ENCODE assay signal across 9 cellular contexts in genomic region chr9:2228132-2228531, GRCh38.
DNase-seq lines count a peak whose midpoint lies in the region; ATAC-seq and TF ChIP-seq lines count a peak whose summit lies in the region.
"Had no signal": no experiment of that assay in that cellular context is flagged by ENCODE, and none has a peak within 500 bp of the region (broad histone marks: within the 10 kb centered on the region; RNA-seq: fewer than 3 reads in every experiment).

No MANE protein-coding gene starts in this region.

- H3K27me3 ChIP-seq in GM23248 (replicated peaks; ENCODE audit: insufficient read depth) (no peaks in the 10 kb centered on the region), uterus (no peaks in the 10 kb centered on the region), spleen (replicated peaks in 1 of 7) (no peaks in the 10 kb centered on the region)

- no peaks in the 10 kb centered on the region for H3K79me2 ChIP-seq in GM23248 (ENCODE audit: insufficient read depth)

- ATAC-seq in HG03039 (IDR thresholded peaks at IDR 0.05; ENCODE audit: unreplicated experiment), result no peak
- ATAC-seq: stimulated activated naive CD8-positive, alpha-beta T cell treated with anti-CD3 and anti-CD28 coated beads, Interleukin-15, amount 100 ng/mL, for 72 hours had no signal

- no peaks in the 10 kb centered on the region for H3K36me3 ChIP-seq in GM23248 (ENCODE audit: low read depth)
- H3K36me3 ChIP-seq in uterus, result no peaks in the 10 kb centered on the region
- no peaks in the 10 kb centered on the region for H3K36me3 ChIP-seq in spleen

- H3K27ac ChIP-seq in C4-2B (no peak overlapping the region), GM23248 (no peak overlapping the region), uterus (peak overlapping the region; percentile 10 to 73), spleen (no peak overlapping the region)

- TF ChIP-seq CTCF in C4-2B (conservative IDR thresholded peaks at IDR 0.05) (peak; percentile 64), uterus (IDR thresholded peaks at IDR 0.05) (no peak), spleen (IDR thresholded peaks at IDR 0.05 in 8 of 11, conservative IDR thresholded peaks at IDR 0.05 in 3 of 11) (peak in 4 of 11 experiments; percentile 19 to 35 (median 24))

- H3K4me1 ChIP-seq in GM23248 (ENCODE audit: insufficient read depth) (peaks cover 23% of the 10 kb centered on the region), uterus (no peaks in the 10 kb centered on the region), spleen (peaks cover 2 to 25% (median 19%) of the 10 kb centered on the region in 6 donors)

- intact Hi-C loops in head of caudate nucleus (cut with DNase I), result loop anchor here (10.0 kb wide), 1 partner anchor 57 kb away; no protein-coding TSS in a partner anchor
- intact Hi-C loops in uterus (cut with DNase I; ENCODE audit: low total_unique reads), result no loop called here
- intact Hi-C loops in spleen (cut with DNase I; ENCODE audit: low total_unique reads), result no loop called here

- H3F3A ChIP-seq in GM23248 (ENCODE audit: insufficient read depth), result peaks cover 16% of the 10 kb centered on the region

- H3K4me2 ChIP-seq in GM23248 (ENCODE audit: unreplicated experiment), result no peak overlapping the region

- 30% methylated on average over 2 of the region's 2 CpGs for WGBS in GM23248 (ENCODE audit: low coverage in 1 of 2, low lambda C conversion rate in 2 of 2, missing lambda C conversion rate in 2 of 2), 2 experiments
- WGBS in spleen, 5 donors, result 37 to 46% (median 41%) methylated on average over 2 of the region's 2 CpGs

- H2AFZ ChIP-seq in GM23248, result no peak overlapping the region

- no peak overlapping the region for H3K9ac ChIP-seq in GM23248

- TF ChIP-seq POLR2A in uterus (IDR thresholded peaks at IDR 0.05), result no peak
- TF ChIP-seq POLR2A in spleen (IDR thresholded peaks at IDR 0.05), result no peak

- no peaks in the 10 kb centered on the region for H4K20me1 ChIP-seq in GM23248 (ENCODE audit: insufficient read depth)

- peak; percentile 17 for DNase-seq in GM23248
- DNase-seq in SIG-M5 treated with dmso at 0.1 percent for 504 hours (lab: John Stamatoyannopoulos, UW; ENCODE audit: unreplicated experiment), result peak; percentile 72
- DNase-seq in head of caudate nucleus, result peak; percentile 13 to 82 (median 52)
- DNase-seq in uterus, result no peak
- DNase-seq in GM19240 (ENCODE audit: insufficient read length, low spot score), result no peak
- DNase-seq in spleen, result no peak

- in situ Hi-C loops in GM23248 (cut with MboI), result no loop called here

- H3K4me3 ChIP-seq in GM23248, result no peak overlapping the region
- no peak overlapping the region for H3K4me3 ChIP-seq in uterus
- no peak overlapping the region for H3K4me3 ChIP-seq in spleen

- H3K9me2 ChIP-seq in GM23248 (ENCODE audit: insufficient read depth), result no peaks in the 10 kb centered on the region

- H3K9me3 ChIP-seq in GM23248 (ENCODE audit: low read depth) (no peaks in the 10 kb centered on the region), uterus (no peaks in the 10 kb centered on the region), spleen (peaks cover 0 to under 1% (median 0%) of the 10 kb centered on the region in 8 donors)

Comparison
In these comparisons a context has a peak if more than half of its experiments do, and no peak if none do; other contexts are left out.
1. H3K27ac ChIP-seq: peak in uterus (2 of 2); none in C4-2B (single experiment), GM23248 (single experiment) and spleen (0 of 8).
2. DNase-seq: peak in GM23248 (single experiment), SIG-M5 treated with dmso at 0.1 percent for 504 hours (single experiment) and head of caudate nucleus (42 of 42); none in uterus (0 of 2), GM19240 (single experiment) and spleen (single experiment).